34 cellular contexts compared by ENCODE assay signal in genomic region chr15:69433831-69434230, GRCh38. TPM values are rescaled to one million over a fixed set of nuclear protein-coding genes. Genes with fewer than 3 reads are reported as not detected.
DNase-seq lines count a peak whose midpoint lies in the region; ATAC-seq and TF ChIP-seq lines count a peak whose summit lies in the region.
"Had no signal": no experiment of that assay in that cellular context is flagged by ENCODE, and none has a peak within 500 bp of the region (broad histone marks: within the 10 kb centered on the region; RNA-seq: fewer than 3 reads in every experiment).

No MANE protein-coding gene starts in this region.

- H3K4me1 ChIP-seq in uterus: no peaks in the 10 kb centered on the region
- no peaks in the 10 kb centered on the region for H3K4me1 ChIP-seq in vagina
- H3K4me1 ChIP-seq: A549, BE2C, BLaER1, Caco-2 had no signal

- H3K4me3 ChIP-seq in fibroblast of villous mesenchyme (ENCODE audit: low read depth, low read length) (no peak overlapping the region), uterus (no peak overlapping the region), vagina (no peak overlapping the region), WERI-Rb-1 (ENCODE audit: low read depth, low read length) (no peak overlapping the region)
- H3K4me3 ChIP-seq: A549; BLaER1; BLaER1 treated with 17β-estradiol and CSF1 and Interleukin-3, amounts not matched to agents 10 nM and 100 nM had no signal

- TF ChIP-seq POLR2A in uterus (IDR thresholded peaks at IDR 0.05): no peak
- no peak for TF ChIP-seq POLR2A in vagina (IDR thresholded peaks at IDR 0.05)

- H3K36me3 ChIP-seq in uterus: no peaks in the 10 kb centered on the region
- no peaks in the 10 kb centered on the region for H3K36me3 ChIP-seq in vagina
- peaks cover 92% of the 10 kb centered on the region for H3K36me3 ChIP-seq in WERI-Rb-1

- H3K9me3 Mint-ChIP-seq in HFFc6: no peaks in the 10 kb centered on the region
- H3K9me3 Mint-ChIP-seq: CD4-positive, alpha-beta memory T cell; CD4-positive, alpha-beta T cell; CD4-positive, CD25-positive, alpha-beta regulatory T cell; CD8-positive, alpha-beta memory T cell; CD8-positive, alpha-beta T cell had no signal

- H3K4me3 Mint-ChIP-seq in HFFc6: no peak overlapping the region
- H3K4me3 Mint-ChIP-seq: B cell; CD14-positive monocyte; CD4-positive, alpha-beta memory T cell; CD4-positive, alpha-beta T cell; CD4-positive, CD25-positive, alpha-beta regulatory T cell; CD8-positive, alpha-beta memory T cell; CD8-positive, alpha-beta T cell had no signal

- H3K27me3 ChIP-seq in uterus: no peaks in the 10 kb centered on the region
- H3K27me3 ChIP-seq in vagina: no peaks in the 10 kb centered on the region
- no peaks in the 10 kb centered on the region for H3K27me3 ChIP-seq in WERI-Rb-1 (ENCODE audit: insufficient read depth, low read depth, severe bottlenecking)
- H3K27me3 ChIP-seq: BE2C; BLaER1; BLaER1 treated with 17β-estradiol and CSF1 and Interleukin-3, amounts not matched to agents 10 nM and 100 nM had no signal

- peaks cover 51% of the 10 kb centered on the region for H3K36me3 Mint-ChIP-seq in HFFc6 (ENCODE audit: low read depth)
- H3K36me3 Mint-ChIP-seq: CD4-positive, alpha-beta memory T cell; CD4-positive, CD25-positive, alpha-beta regulatory T cell; CD8-positive, alpha-beta T cell had no signal

- H3K27ac ChIP-seq in uterus: peak overlapping the region; percentile 59 to 62
- H3K27ac ChIP-seq in vagina: peak overlapping the region; percentile 0
- H3K27ac ChIP-seq in WERI-Rb-1: no peak overlapping the region
- H3K27ac ChIP-seq: 22Rv1; A549; BLaER1; BLaER1 treated with 17β-estradiol and CSF1 and Interleukin-3, amounts not matched to agents 10 nM and 100 nM; C4-2B had no signal

- intact Hi-C loops in uterus (cut with DNase I; ENCODE audit: low total_unique reads) (no loop called here), vagina (cut with DNase I) (no loop called here)

- TF ChIP-seq CTCF in HFFc6 (IDR thresholded peaks at IDR 0.05) (no peak), fibroblast of villous mesenchyme (IDR thresholded peaks at IDR 0.05; ENCODE audit: insufficient read depth, low read depth, low read length) (no peak), uterus (IDR thresholded peaks at IDR 0.05) (no peak), vagina (IDR thresholded peaks at IDR 0.05) (no peak), WERI-Rb-1 (IDR thresholded peaks at IDR 0.05; ENCODE audit: low read depth, low read length) (no peak)

- H3K27me3 Mint-ChIP-seq in HFFc6 (ENCODE audit: insufficient read depth): no peaks in the 10 kb centered on the region; the same call in 1 of the 2 replicates
- H3K27me3 Mint-ChIP-seq: B cell; CD4-positive, alpha-beta memory T cell; CD4-positive, alpha-beta T cell; CD4-positive, CD25-positive, alpha-beta regulatory T cell had no signal

- ATAC-seq in GM21528 (IDR thresholded peaks at IDR 0.05; ENCODE audit: low FRiP score, unreplicated experiment) (no peak), GM18520 (IDR thresholded peaks at IDR 0.05; ENCODE audit: unreplicated experiment) (no peak)
- ATAC-seq: A549; CD8-positive, alpha-beta T cell had no signal

- H3K4me1 Mint-ChIP-seq in HFFc6 (ENCODE audit: low read depth): peaks cover 15% of the 10 kb centered on the region
- H3K4me1 Mint-ChIP-seq: B cell; CD4-positive, alpha-beta memory T cell; CD8-positive, alpha-beta memory T cell had no signal

- DNase-seq in HFFc6 (no peak), fibroblast of villous mesenchyme (ENCODE audit: low read depth) (peak; percentile 54), uterus (no peak), vagina (ENCODE audit: extremely low spot score in 2 of 2) (no peak), SKM-1 treated with dmso at 0.1 percent for 144 hours (lab: John Stamatoyannopoulos, UW; ENCODE audit: unreplicated experiment) (no peak), WERI-Rb-1 (no peak)
- DNase-seq: 8988T; ACHN; AML-193; BE2C; C1 segment of cervical spinal cord; Caco-2; Calu3; CD4-positive, alpha-beta memory T cell; CD4-positive, alpha-beta T cell; CD4-positive, CD25-positive, alpha-beta regulatory T cell; CD8-positive, alpha-beta memory T cell; CD8-positive, alpha-beta T cell; COR-L47; DMS 273 treated with DMSO at 0.1 percent for 48 hours; DMS153; DMS53; DMS79; DMS79 treated with DMSO at 0.1 percent for 48 hours; DND-41 had no signal

- H3K27ac Mint-ChIP-seq in HFFc6: 0 out of 2 replicates have a peak overlapping the region, but pooled peaks have one; percentile 0
- H3K27ac Mint-ChIP-seq: B cell; CD4-positive, alpha-beta memory T cell; CD4-positive, alpha-beta T cell; CD4-positive, CD25-positive, alpha-beta regulatory T cell; CD8-positive, alpha-beta T cell had no signal

- H3K9me3 ChIP-seq in uterus (no peaks in the 10 kb centered on the region), vagina (no peaks in the 10 kb centered on the region), WERI-Rb-1 (ENCODE audit: severe bottlenecking) (no peaks in the 10 kb centered on the region)
- H3K9me3 ChIP-seq: A549; BE2C; BLaER1; BLaER1 treated with 17β-estradiol and CSF1 and Interleukin-3, amounts not matched to agents 10 nM and 100 nM; Caco-2 had no signal

RNA-seq across cellular contexts. Expression of gene RPLP1, which starts 18.8 kb away (rescaled TPM):
- 1,000 to 10,000 TPM; 1,302 to 1,622 (median 1,423) TPM for total RNA-seq in HFFc6 (2021; fragmentation: NEBNext Ultra II Directional; extraction: Animal tissue kit (Norgen Biotek cat#: 25700))
- 73.8 and 79.6 TPM in 2 replicates for total RNA-seq in fibroblast of villous mesenchyme
- total RNA-seq in uterus: 1,000 to 10,000 TPM in 3 of 4 donors, 10 to 100 TPM in 1; 61.5 to 2,786 (median 1,440) TPM
- 1,258 TPM for total RNA-seq in vagina

RNA-seq across cellular contexts. Expression of gene KIF23, which starts 19.7 kb away (rescaled TPM):
- total RNA-seq in HFFc6 (2021; fragmentation: NEBNext Ultra II Directional; extraction: Animal tissue kit (Norgen Biotek cat#: 25700)): 10 to 100 TPM; 37.0 to 74.7 (median 64.6) TPM
- total RNA-seq in fibroblast of villous mesenchyme (34.5 and 60.5 TPM in 2 replicates), uterus (10 to 100 TPM in 1 of 4 donors, 1 to 10 TPM in 3; 2.6 to 39.3 (median 4.3) TPM), vagina (7.4 TPM)
